ENCODE assay signal across 21 cellular contexts in the genomic region with DNA sequence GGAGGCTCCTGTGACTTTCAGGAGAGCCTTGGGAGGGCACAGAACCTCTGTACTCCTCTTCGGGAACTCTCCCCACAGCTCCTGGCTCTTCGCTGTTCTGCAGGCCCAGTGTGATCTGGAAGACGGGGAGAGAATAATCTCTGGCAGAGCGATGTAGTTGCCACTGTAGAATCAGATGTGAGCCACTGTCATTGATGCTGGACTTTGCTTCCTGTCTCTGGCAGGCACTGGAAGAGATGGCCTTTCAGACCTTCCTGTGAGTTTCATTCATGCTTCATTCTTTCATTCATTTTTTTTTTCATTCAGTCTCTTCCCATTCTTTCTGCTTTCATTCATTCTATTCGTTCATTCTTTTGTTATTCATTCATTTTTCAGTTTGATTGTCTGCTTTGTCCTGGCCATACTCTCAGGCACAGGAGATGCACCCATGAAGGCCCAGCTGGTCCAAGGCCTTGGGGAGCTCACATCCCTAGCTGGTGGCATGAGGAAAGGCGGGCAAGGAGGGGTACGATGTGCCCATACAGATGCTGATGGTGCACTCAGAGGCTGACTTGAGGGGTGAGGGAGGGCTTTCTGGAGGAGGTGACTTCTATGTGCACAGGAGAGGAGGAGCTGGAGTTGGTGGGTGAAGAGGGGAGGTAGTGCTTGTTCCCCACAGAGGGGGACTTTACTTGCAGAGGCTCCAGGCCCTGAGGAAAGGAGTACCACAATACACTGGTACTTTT. TPM values are rescaled to one million over a fixed set of nuclear protein-coding genes. Genes with fewer than 3 reads are reported as not detected.
DNase-seq lines count a peak whose midpoint lies in the region; ATAC-seq and TF ChIP-seq lines count a peak whose summit lies in the region.
"Had no signal": no experiment of that assay in that cellular context is flagged by ENCODE, and none has a peak within 500 bp of the region (broad histone marks: within the 10 kb centered on the region; RNA-seq: fewer than 3 reads in every experiment).

No MANE protein-coding gene starts in this region.

- H2AFZ ChIP-seq in osteoblast (ENCODE audit: low read length): no peak overlapping the region
- H2AFZ ChIP-seq: GM23338 had no signal

- no peaks in the 10 kb centered on the region for H3K9me3 ChIP-seq in CD4-positive, alpha-beta memory T cell (ENCODE audit: control insufficient read depth in 1 of 2, low read length in 2 of 2)
- H3K9me3 ChIP-seq in T-helper 17 cell (ENCODE audit: control insufficient read depth, low read length, poor library complexity, severe bottlenecking) (no peaks in the 10 kb centered on the region), osteoblast (ENCODE audit: low read depth, low read length) (no peaks in the 10 kb centered on the region)
- H3K9me3 ChIP-seq: testis had no signal

- intact Hi-C loops in CD4-positive, alpha-beta memory T cell (cut with micrococcal nuclease): no loop called here

- CTCF ChIA-PET in CD4-positive, alpha-beta memory T cell (lab: Charles Lee; ENCODE audit: partially characterized antibody): no interaction called here

- DNase-seq in CD4-positive, alpha-beta memory T cell: no peak
- DNase-seq in T-helper 17 cell: no peak
- no peak for DNase-seq in glutamatergic neuron
- DNase-seq in osteoblast (ENCODE audit: insufficient read length, low spot score, missing footprints): peak; percentile 80
- no peak for DNase-seq in NCI-H1436 (lab: John Stamatoyannopoulos, UW)
- no peak for DNase-seq in iPS-NIHi7 (ENCODE audit: extremely low spot score)
- DNase-seq in SHP77 (lab: John Stamatoyannopoulos, UW): no peak
- DNase-seq in Kasumi-1 (lab: John Stamatoyannopoulos, UW): no peak
- DNase-seq: activated CD4-positive, alpha-beta T cell treated with anti-CD3 and anti-CD28 coated beads, Interleukin-2, amount 50 U/mL, for 48 hours; activated gamma-delta T cell treated with Interleukin-2 at 50 U/mL for 16 hours; activated T-cell treated with anti-CD3 and anti-CD28 coated beads for 4 hours; amniotic stem cell; naive thymus-derived CD8-positive, alpha-beta T cell; NCI-H1105 treated with DMSO at 0.1 percent for 48 hours; NCI-H446 treated with DMSO at 0.1 percent for 48 hours; testis had no signal

- POLR2A ChIA-PET in CD4-positive, alpha-beta memory T cell (lab: Charles Lee; ENCODE audit: partially characterized antibody): interaction anchor here (1.0 kb wide), 1 partner anchor 19 kb away, joined by 3 read pairs; no protein-coding TSS in a partner anchor

- peaks cover 18 to 41% (median 33%) of the 10 kb centered on the region in 4 donors for H3K4me1 Mint-ChIP-seq in CD4-positive, alpha-beta memory T cell
- peaks cover 30% of the 10 kb centered on the region for H3K4me1 Mint-ChIP-seq in T-helper 17 cell
- H3K4me1 Mint-ChIP-seq in glutamatergic neuron (ENCODE audit: low read depth, unreplicated experiment): peaks cover 36% of the 10 kb centered on the region

- H3K4me3 ChIP-seq in CD4-positive, alpha-beta memory T cell (ENCODE audit: low read length in 2 of 2): no peak overlapping the region
- H3K4me3 ChIP-seq in osteoblast (ENCODE audit: insufficient read depth, low read length): no peak overlapping the region
- H3K4me3 ChIP-seq: GM23338, testis had no signal

- no peak for ATAC-seq in T-helper 17 cell
- ATAC-seq: GM23338; naive thymus-derived CD8-positive, alpha-beta T cell; SK-N-SH treated with all-trans-retinoic acid at 6 μM for 48 hours had no signal

- no peaks in the 10 kb centered on the region for H3K36me3 ChIP-seq in CD4-positive, alpha-beta memory T cell (ENCODE audit: insufficient read depth, low read length)
- no peaks in the 10 kb centered on the region for H3K36me3 ChIP-seq in osteoblast (ENCODE audit: insufficient read depth, low read length)

- H4K20me1 ChIP-seq in osteoblast (ENCODE audit: insufficient read depth, low read length): peaks cover 71% of the 10 kb centered on the region

- TF ChIP-seq CTCF in glutamatergic neuron (IDR thresholded peaks at IDR 0.05; ENCODE audit: partially characterized antibody, unreplicated experiment) (no peak), osteoblast (IDR thresholded peaks at IDR 0.05; ENCODE audit: extremely low read depth, low read depth, low read length) (no peak)

- peak overlapping the region in 4 of 7 donors; percentile 1 to 64 (median 30) for H3K27ac Mint-ChIP-seq in CD4-positive, alpha-beta memory T cell
- peak overlapping the region; percentile 93 for H3K27ac Mint-ChIP-seq in T-helper 17 cell
- H3K27ac Mint-ChIP-seq in glutamatergic neuron (ENCODE audit: unreplicated experiment): peak overlapping the region; percentile 4

- H3K27me3 Mint-ChIP-seq in CD4-positive, alpha-beta memory T cell: no peaks in the 10 kb centered on the region
- H3K27me3 Mint-ChIP-seq in T-helper 17 cell (no peaks in the 10 kb centered on the region), glutamatergic neuron (ENCODE audit: unreplicated experiment) (peaks cover 8% of the 10 kb centered on the region)
- H3K27me3 Mint-ChIP-seq: dendritic cell treated with granulocyte-macrophage colony-stimulating factor and Interleukin-4, amounts not matched to agents 40 ng/mL and 50 ng/mL, for 4 days; naive thymus-derived CD8-positive, alpha-beta T cell had no signal

- H3K4me1 ChIP-seq in CD4-positive, alpha-beta memory T cell (ENCODE audit: insufficient read depth, low read length): peaks cover 5% of the 10 kb centered on the region
- H3K4me1 ChIP-seq in osteoblast (ENCODE audit: insufficient read depth, low read length): peaks cover 32% of the 10 kb centered on the region
- H3K4me1 ChIP-seq: testis had no signal

- no peaks in the 10 kb centered on the region for H3K27me3 ChIP-seq in CD4-positive, alpha-beta memory T cell (ENCODE audit: insufficient read depth, low read length)
- H3K27me3 ChIP-seq in osteoblast (ENCODE audit: insufficient read depth, low read length): no peaks in the 10 kb centered on the region
- H3K27me3 ChIP-seq: testis had no signal

- H3K9me3 Mint-ChIP-seq in CD4-positive, alpha-beta memory T cell: no peaks in the 10 kb centered on the region
- H3K9me3 Mint-ChIP-seq in glutamatergic neuron (ENCODE audit: unreplicated experiment): peaks cover 13% of the 10 kb centered on the region
- H3K9me3 Mint-ChIP-seq: dendritic cell treated with granulocyte-macrophage colony-stimulating factor and Interleukin-4, amounts not matched to agents 40 ng/mL and 50 ng/mL, for 4 days; GM23338; naive thymus-derived CD8-positive, alpha-beta T cell; T-helper 2 cell treated with Interferon-gamma antibody and Interleukin-4, amounts not matched to agents 5 μg/mL and 100 μg/mL, for 36 hours had no signal

- H3K4me2 ChIP-seq in osteoblast (ENCODE audit: insufficient read depth, low read length): no peak overlapping the region
- H3K4me2 ChIP-seq: GM23338 had no signal

- peaks cover 57% of the 10 kb centered on the region for H3K79me2 ChIP-seq in osteoblast (ENCODE audit: insufficient read depth, low read length)

- H3K27ac ChIP-seq in CD4-positive, alpha-beta memory T cell (ENCODE audit: low read depth, low read length): no peak overlapping the region
- no peak overlapping the region for H3K27ac ChIP-seq in osteoblast (ENCODE audit: low read depth, low read length)
- H3K27ac ChIP-seq: testis, VCaP had no signal

- no peak overlapping the region for H3K4me3 Mint-ChIP-seq in CD4-positive, alpha-beta memory T cell
- H3K4me3 Mint-ChIP-seq in T-helper 17 cell (no peak overlapping the region), glutamatergic neuron (ENCODE audit: unreplicated experiment) (no peak overlapping the region)
- H3K4me3 Mint-ChIP-seq: dendritic cell treated with granulocyte-macrophage colony-stimulating factor and Interleukin-4, amounts not matched to agents 40 ng/mL and 50 ng/mL, for 4 days; GM23338; naive thymus-derived CD8-positive, alpha-beta T cell; T-helper 2 cell treated with Interferon-gamma antibody and Interleukin-4, amounts not matched to agents 5 μg/mL and 100 μg/mL, for 36 hours had no signal

- H3K36me3 Mint-ChIP-seq in CD4-positive, alpha-beta memory T cell: peaks cover 0 to 5% of the 10 kb centered on the region in 2 donors
- H3K36me3 Mint-ChIP-seq in T-helper 17 cell (ENCODE audit: low read depth): no peaks in the 10 kb centered on the region
- no peaks in the 10 kb centered on the region for H3K36me3 Mint-ChIP-seq in glutamatergic neuron (ENCODE audit: unreplicated experiment)

RNA-seq across cellular contexts. Expression of gene CMIP, which starts 44.2 kb away (rescaled TPM):
- total RNA-seq in CD4-positive, alpha-beta memory T cell: 10 to 100 TPM; 33.2 to 36.4 TPM
- under 1 TPM in 1 of 2 donors, not detected in 1; 0.84 TPM for polyA plus RNA-seq in CD4-positive, alpha-beta memory T cell
- 10 to 100 TPM; 42.7 to 94.5 TPM for total RNA-seq in T-helper 17 cell
- 163 TPM for total RNA-seq in glutamatergic neuron (ENCODE audit: unreplicated experiment)
- total RNA-seq in osteoblast: 6.2 and 8.3 TPM in 2 replicates

Comparison
In these comparisons a context has a peak if more than half of its experiments do, and no peak if none do; other contexts are left out.
1. H3K27ac Mint-ChIP-seq: peak in every context shown above with its lines; median percentile 93 in T-helper 17 cell; 30 in CD4-positive, alpha-beta memory T cell; 4 in glutamatergic neuron.